ENCODE assay signal across 16 cellular contexts in genomic region chr4:74440356-74440755, GRCh38. TPM values are rescaled to one million over a fixed set of nuclear protein-coding genes. Genes with fewer than 3 reads are reported as not detected.
"Had no signal": no experiment of that assay in that cellular context is flagged by ENCODE, and none has a peak within 500 bp of the region (broad histone marks: within the 10 kb centered on the region; RNA-seq: fewer than 3 reads in every experiment).

No MANE protein-coding gene starts in this region.

- H3K4me3 ChIP-seq: dorsolateral prefrontal cortex, heart left ventricle, left lung, smooth muscle cell, tibial artery, vagina had no signal

- H3K36me3 ChIP-seq: brain microvascular endothelial cell, heart left ventricle, left lung, tibial artery, vagina had no signal

- H3K27me3 ChIP-seq: brain microvascular endothelial cell, heart left ventricle, left lung, tibial artery, vagina had no signal

- H3K27ac ChIP-seq: brain microvascular endothelial cell, dorsolateral prefrontal cortex, heart left ventricle, left lung, tibial artery, vagina had no signal

- H3K9me3 ChIP-seq: heart left ventricle, left lung, tibial artery, vagina had no signal

- DNase-seq: activated CD4-positive, alpha-beta T cell treated with anti-CD3 and anti-CD28 coated beads, Interleukin-2, amount 50 U/mL, for 4 hours; activated effector memory CD4-positive, alpha-beta T cell treated with anti-CD3 and anti-CD28 coated beads, Interleukin-2, amount 50 U/mL, for 16 hours; activated T-cell treated with anti-CD3 and anti-CD28 coated beads, Interleukin-2, amount 50 U/mL, for 1 hour; brain microvascular endothelial cell; cerebellar nuclear complex; dorsolateral prefrontal cortex; heart left ventricle; left lung; natural killer cell; right cardiac atrium; tibial artery had no signal

- H3K4me1 ChIP-seq: vagina had no signal

- FAIRE-seq: frontal cortex, islet of Langerhans had no signal

- ATAC-seq: activated CD4-positive, CD25-positive, alpha-beta regulatory T cell treated with anti-CD3 and anti-CD28 coated beads, Interleukin-2, amount 50 U/mL, for 24 hours; heart left ventricle; left lung; natural killer cell; right cardiac atrium had no signal

- H3K4me2 ChIP-seq: smooth muscle cell had no signal

RNA-seq across cellular contexts. Expression of gene AREG, which starts 4.6 kb away (rescaled TPM):
- total RNA-seq: frontal cortex had no signal
